In the genomic region with DNA sequence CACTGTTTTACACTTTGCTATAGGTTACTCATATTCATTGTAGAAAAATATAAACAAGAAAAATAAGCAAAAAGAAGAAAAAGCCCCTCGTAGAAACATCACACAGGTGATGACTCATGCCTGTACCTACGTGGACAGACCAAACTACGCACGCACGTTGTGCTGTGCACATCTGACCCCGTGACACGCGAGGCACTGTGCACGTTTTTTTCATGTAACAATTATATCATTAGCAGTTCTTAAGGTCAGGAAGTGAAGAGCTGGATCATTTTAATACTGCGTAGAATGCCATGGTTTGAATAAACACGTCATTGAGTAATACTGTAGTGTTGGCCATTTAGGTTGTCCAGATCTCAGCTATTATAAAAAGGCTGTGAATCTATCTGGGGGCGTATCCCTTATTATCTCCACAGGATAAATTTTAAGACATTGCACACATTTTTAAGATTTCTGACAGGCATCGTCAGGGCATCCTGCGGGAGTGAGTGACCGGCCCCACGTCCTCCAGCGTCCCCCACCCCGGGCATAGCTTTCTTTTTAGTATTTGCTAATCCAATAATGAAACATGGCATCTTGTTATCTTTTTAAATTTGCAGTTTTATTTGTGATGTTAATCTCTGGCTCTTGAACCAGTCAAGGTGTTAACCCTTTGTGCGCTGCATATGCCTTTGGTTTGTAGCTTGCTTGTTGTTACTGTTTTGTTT, we compare ENCODE assay signal across 15 cellular contexts. TPM values are rescaled to one million over a fixed set of nuclear protein-coding genes. Genes with fewer than 3 reads are reported as not detected.
DNase-seq lines count a peak whose midpoint lies in the region; ATAC-seq and TF ChIP-seq lines count a peak whose summit lies in the region.
"Had no signal": no experiment of that assay in that cellular context is flagged by ENCODE, and none has a peak within 500 bp of the region (broad histone marks: within the 10 kb centered on the region; RNA-seq: fewer than 3 reads in every experiment).

No MANE protein-coding gene starts in this region.

- intact Hi-C loops in ascending aorta (cut with DNase I): loop anchor here (1.0 to 10.0 kb wide), 6 partner anchors 24 to 176 kb away; a partner anchor contains a TSS

- peaks cover 28% of the 10 kb centered on the region for H3K4me1 Mint-ChIP-seq in GM23338
- peaks cover 0 to 3% of the 10 kb centered on the region in 2 donors for H3K4me1 Mint-ChIP-seq in stimulated activated naive B cell treated with anti-CD40 and anti-IgM and Interleukin-4, amounts not matched to agents 10 μg/mL and 1 μg/mL and 100 μg/mL, for 72 hours

- no peaks in the 10 kb centered on the region for H3K9me2 ChIP-seq in GM23338 (ENCODE audit: insufficient read depth)

- DNase-seq in GM23338 (ENCODE audit: low spot score): no peak
- peak in 1 of 2 donors; percentile 88 for DNase-seq in ascending aorta (ENCODE audit: low spot score in 2 of 2)
- DNase-seq in iris pigment epithelial cell (ENCODE audit: low read depth): peak; percentile 95
- no peak for DNase-seq in stimulated activated naive B cell treated with anti-CD40 and anti-IgM and Interleukin-4, amounts not matched to agents 10 μg/mL and 1 μg/mL and 100 μg/mL, for 72 hours
- DNase-seq: activated CD4-positive, CD25-positive, alpha-beta regulatory T cell treated with anti-CD3 and anti-CD28 coated beads, Interleukin-2, amount 50 U/mL, for 72 hours; DND-41; NCI-H774; stimulated activated CD4-positive, alpha-beta T cell treated with anti-CD3 and anti-CD28 coated beads, Interleukin-4, amount 100 ng/mL, for 1 hour had no signal

- peaks cover 4% of the 10 kb centered on the region for H3K27me3 Mint-ChIP-seq in GM23338 (ENCODE audit: insufficient read depth, low read depth, poor library complexity)
- H3K27me3 Mint-ChIP-seq in stimulated activated naive B cell treated with anti-CD40 and anti-IgM and Interleukin-4, amounts not matched to agents 10 μg/mL and 1 μg/mL and 100 μg/mL, for 72 hours: peaks cover 29 to 36% of the 10 kb centered on the region in 2 donors

- H3K9me3 Mint-ChIP-seq in GM23338: peaks cover 11% of the 10 kb centered on the region; the same call in 2 of the 3 replicates
- H3K9me3 Mint-ChIP-seq in stimulated activated naive B cell treated with anti-CD40 and anti-IgM and Interleukin-4, amounts not matched to agents 10 μg/mL and 1 μg/mL and 100 μg/mL, for 72 hours: peaks cover 12 to 14% of the 10 kb centered on the region in 2 donors

- H3K27ac ChIP-seq in GM23338 (ENCODE audit: low read depth): no peak overlapping the region
- H3K27ac ChIP-seq in ascending aorta: peak overlapping the region; percentile 98 to 99
- H3K27ac ChIP-seq: neutrophil, SK-N-MC had no signal

- H4K20me1 ChIP-seq in GM23338 (replicated peaks; ENCODE audit: insufficient read depth): no peaks in the 10 kb centered on the region

- H3K4me1 ChIP-seq in GM23338 (ENCODE audit: insufficient read depth) (peaks cover 17% of the 10 kb centered on the region), ascending aorta (peaks cover 21 to 55% of the 10 kb centered on the region in 2 donors)

- H3K4me3 ChIP-seq in GM23338: no peak overlapping the region
- H3K4me3 ChIP-seq in ascending aorta: no peak overlapping the region
- H3K4me3 ChIP-seq: SK-N-MC had no signal

- no peaks in the 10 kb centered on the region for H3K27me3 ChIP-seq in GM23338 (ENCODE audit: insufficient read depth)
- no peaks in the 10 kb centered on the region for H3K27me3 ChIP-seq in ascending aorta

- no peak overlapping the region for H3K27ac Mint-ChIP-seq in GM23338
- peak overlapping the region; percentile 33 for H3K27ac Mint-ChIP-seq in stimulated activated naive B cell treated with anti-CD40 and anti-IgM and Interleukin-4, amounts not matched to agents 10 μg/mL and 1 μg/mL and 100 μg/mL, for 72 hours
- H3K27ac Mint-ChIP-seq: activated T-helper 2 cell treated with anti-CD3 and anti-CD28 coated beads, Interferon-gamma antibody, Interleukin-2, Interleukin-4, amounts not matched to agents 10 μg/mL and 5 μg/mL and 100 μg/mL, durations not matched to agents 14 hours and 24 hours and 36 hours had no signal

- peak overlapping the region; percentile 56; the same call in 1 of the 2 replicates for H3K4me2 ChIP-seq in GM23338

- peak overlapping the region; percentile 7; the same call in 1 of the 2 replicates for H2AFZ ChIP-seq in GM23338

- H3K79me2 ChIP-seq in GM23338 (replicated peaks; ENCODE audit: insufficient read depth): no peaks in the 10 kb centered on the region

- no peaks in the 10 kb centered on the region; the same call in 2 of the 3 replicates for H3K36me3 Mint-ChIP-seq in GM23338 (ENCODE audit: low read depth)
- H3K36me3 Mint-ChIP-seq in stimulated activated naive B cell treated with anti-CD40 and anti-IgM and Interleukin-4, amounts not matched to agents 10 μg/mL and 1 μg/mL and 100 μg/mL, for 72 hours: peaks cover 0 to 9% of the 10 kb centered on the region in 2 donors

- H3K36me3 ChIP-seq in GM23338 (ENCODE audit: insufficient read depth) (no peaks in the 10 kb centered on the region), ascending aorta (no peaks in the 10 kb centered on the region)
- H3K36me3 ChIP-seq: neutrophil had no signal

- ATAC-seq in GM23338: no peak
- no peak for ATAC-seq in stimulated activated naive B cell treated with anti-CD40 and anti-IgM and Interleukin-4, amounts not matched to agents 10 μg/mL and 1 μg/mL and 100 μg/mL, for 72 hours (replicated peaks)
- ATAC-seq in HG03439 (IDR thresholded peaks at IDR 0.05; ENCODE audit: unreplicated experiment): no peak
- ATAC-seq in HG03280 (IDR thresholded peaks at IDR 0.05; ENCODE audit: unreplicated experiment): no peak
- no peak for ATAC-seq in HG03196 (IDR thresholded peaks at IDR 0.05; ENCODE audit: unreplicated experiment)
- no peak for ATAC-seq in GM21447 (IDR thresholded peaks at IDR 0.05; ENCODE audit: unreplicated experiment)

- H3K4me3 Mint-ChIP-seq in GM23338: peak overlapping the region; percentile 38; the same call in 2 of the 3 replicates
- no peak overlapping the region for H3K4me3 Mint-ChIP-seq in stimulated activated naive B cell treated with anti-CD40 and anti-IgM and Interleukin-4, amounts not matched to agents 10 μg/mL and 1 μg/mL and 100 μg/mL, for 72 hours

- H3K9me3 ChIP-seq in ascending aorta: peaks cover 0 to 8% of the 10 kb centered on the region in 2 donors
- H3K9me3 ChIP-seq: neutrophil had no signal

- no peak for TF ChIP-seq CTCF in GM23338 (conservative IDR thresholded peaks at IDR 0.05; ENCODE audit: low read depth in 2 of 2)
- TF ChIP-seq CTCF in ascending aorta (IDR thresholded peaks at IDR 0.05): no peak

- H3F3A ChIP-seq in GM23338 (replicated peaks; ENCODE audit: low read depth): no peaks in the 10 kb centered on the region

TF ChIP-seq in GM23338, 12 proteins besides CTCF, POLR2A, EP300 and RAD21:
- TF ChIP-seq JUNB (IDR thresholded peaks at IDR 0.05; ENCODE audit: unreplicated experiment): no peak

RNA-seq across cellular contexts. Expression of a gene that starts 23.4 kb away (rescaled TPM):
- total RNA-seq in GM23338 (2014; rRNA removed; shearing (Covaris generic)): 6.3 and 14.8 TPM in 2 replicates
- polyA plus RNA-seq in GM23338 (2016; fragmentation: Nextera tagmentation; extraction: Ambion mirVana): 4.8 and 7.4 TPM in 2 replicates
- total RNA-seq in ascending aorta: 82.9 TPM
